23 cellular contexts compared by ENCODE assay signal in the genomic region with DNA sequence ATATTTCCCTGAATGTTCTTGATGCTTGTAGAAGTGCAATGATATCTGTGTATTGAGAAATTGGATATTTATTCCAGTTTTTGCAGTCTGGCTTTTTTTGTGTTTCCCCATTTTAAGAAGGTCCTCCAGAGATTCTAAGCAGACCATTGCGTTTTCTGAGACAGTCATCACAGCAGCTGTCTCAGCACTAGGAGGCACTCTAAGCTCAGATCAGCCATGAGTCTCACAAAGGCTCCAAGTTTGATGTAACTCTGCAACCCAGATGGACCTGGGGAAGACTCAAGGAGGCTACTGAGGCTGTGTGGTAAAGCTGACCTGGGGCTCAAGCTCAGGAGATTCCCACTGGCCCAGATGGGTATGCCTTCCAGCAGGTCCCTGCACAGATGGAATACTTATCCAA.
DNase-seq lines count a peak whose midpoint lies in the region; ATAC-seq and TF ChIP-seq lines count a peak whose summit lies in the region.
"Had no signal": no experiment of that assay in that cellular context is flagged by ENCODE, and none has a peak within 500 bp of the region (broad histone marks: within the 10 kb centered on the region; RNA-seq: fewer than 3 reads in every experiment).

No MANE protein-coding gene starts in this region.

- TF ChIP-seq CTCF in WTC11 (IDR thresholded peaks at IDR 0.05) (no peak), stomach (IDR thresholded peaks at IDR 0.05) (no peak)

- no peak for TF ChIP-seq EP300 in stomach (IDR thresholded peaks at IDR 0.05)

- in situ Hi-C loops in ACHN (cut with HindIII; ENCODE audit: low pct_ligation_motif_present, low pct_unique_long_range_greater_than_20kb, low sequenced_read_pairs) (no loop called here), KBM-7 (cut with MboI; ENCODE audit: low pct_unique_long_range_greater_than_20kb, low sequenced_read_pairs) (no loop called here)

- H3K4me1 ChIP-seq in stomach, result no peaks in the 10 kb centered on the region
- H3K4me1 ChIP-seq: Caco-2 had no signal

- no peaks in the 10 kb centered on the region for H3K36me3 Mint-ChIP-seq in WTC11
- H3K36me3 Mint-ChIP-seq: activated naive CD8-positive, alpha-beta T cell treated with anti-CD3 and anti-CD28 coated beads for 36 hours; mesothelial cell of epicardium had no signal

- no peaks in the 10 kb centered on the region for H3K4me1 Mint-ChIP-seq in WTC11
- H3K4me1 Mint-ChIP-seq: activated naive CD8-positive, alpha-beta T cell treated with anti-CD3 and anti-CD28 coated beads for 36 hours; mesothelial cell of epicardium; neural crest cell had no signal

- no peak overlapping the region for H3K27ac ChIP-seq in stomach
- H3K27ac ChIP-seq: epithelial cell of prostate had no signal

- H3K27me3 ChIP-seq in stomach, result no peaks in the 10 kb centered on the region

- intact Hi-C loops in stomach (cut with DNase I; ENCODE audit: low total_unique reads), result no loop called here

- 13 to 30% (median 22%) methylated on average over 1 of the region's 1 CpG for WGBS in stomach, 5 donors

- CTCF ChIA-PET in WTC11 (lab: Charles Lee), result interaction anchor here (0.5 to 1.5 kb wide), 7 partner anchors 10 to 811 kb away, joined by 3 to 4 read pairs (median 3); no protein-coding TSS in a partner anchor

- no peak overlapping the region for H3K27ac Mint-ChIP-seq in WTC11
- H3K27ac Mint-ChIP-seq: activated naive CD8-positive, alpha-beta T cell treated with anti-CD3 and anti-CD28 coated beads for 36 hours; mesothelial cell of epicardium had no signal

- peak; percentile 87 for ATAC-seq in WTC11
- ATAC-seq in GM21360 (IDR thresholded peaks at IDR 0.05; ENCODE audit: unreplicated experiment), result no peak
- no peak for ATAC-seq in HG02759 (IDR thresholded peaks at IDR 0.05; ENCODE audit: unreplicated experiment)
- ATAC-seq: activated CD4-positive, CD25-positive, alpha-beta regulatory T cell treated with anti-CD3 and anti-CD28 coated beads, Interleukin-2, amount 50 U/mL, for 24 hours; left colon had no signal

- POLR2A ChIA-PET in WTC11 (lab: Charles Lee), result no interaction called here

- no peaks in the 10 kb centered on the region for H3K9me3 ChIP-seq in stomach
- H3K9me3 ChIP-seq: Caco-2 had no signal

- no peak for TF ChIP-seq POLR2A in stomach (IDR thresholded peaks at IDR 0.05)

- H3K4me3 Mint-ChIP-seq in WTC11, result no peak overlapping the region
- H3K4me3 Mint-ChIP-seq: activated naive CD8-positive, alpha-beta T cell treated with anti-CD3 and anti-CD28 coated beads for 36 hours; mesothelial cell of epicardium; neural crest cell had no signal

- peak; percentile 2 for DNase-seq in ACHN
- peak; percentile 3 for DNase-seq in ELF-1 (ENCODE audit: low read depth, low spot score)
- DNase-seq in KBM-7, result peak; percentile 40
- no peak for DNase-seq in WTC11 (ENCODE audit: low spot score)
- no peak for DNase-seq in dermis blood vessel endothelial cell
- DNase-seq in stomach, result no peak
- DNase-seq: activated naive CD8-positive, alpha-beta T cell treated with anti-CD3 and anti-CD28 coated beads for 36 hours; Caco-2; cortex of kidney; GF-D8; H7; KG1; left colon; NCI-H1436 treated with DMSO at 0.1 percent for 48 hours; stimulated activated CD4-positive, alpha-beta T cell treated with anti-CD3 and anti-CD28 coated beads, Interleukin-4, amount 100 ng/mL, for 4 hours; substantia nigra had no signal

- peaks cover 3% of the 10 kb centered on the region; the same call in 1 of the 2 replicates for H3K9me3 Mint-ChIP-seq in WTC11
- H3K9me3 Mint-ChIP-seq: activated naive CD8-positive, alpha-beta T cell treated with anti-CD3 and anti-CD28 coated beads for 36 hours had no signal

- no peaks in the 10 kb centered on the region; the same call in 1 of the 2 replicates for H3K27me3 Mint-ChIP-seq in WTC11 (ENCODE audit: low read depth)
- H3K27me3 Mint-ChIP-seq: activated naive CD8-positive, alpha-beta T cell treated with anti-CD3 and anti-CD28 coated beads for 36 hours had no signal

- H3K4me3 ChIP-seq in stomach, result no peak overlapping the region
- H3K4me3 ChIP-seq: smooth muscle cell had no signal

- H3K36me3 ChIP-seq in stomach, result no peaks in the 10 kb centered on the region

TF ChIP-seq in WTC11, 78 proteins besides CTCF, POLR2A, EP300 and RAD21:
- TF ChIP-seq SOX15 (CRISPR knock-in tag; IDR thresholded peaks at IDR 0.05) (no peak), CREM (CRISPR knock-in tag; IDR thresholded peaks at IDR 0.05) (no peak)
- TF ChIP-seq, protein P1, sequence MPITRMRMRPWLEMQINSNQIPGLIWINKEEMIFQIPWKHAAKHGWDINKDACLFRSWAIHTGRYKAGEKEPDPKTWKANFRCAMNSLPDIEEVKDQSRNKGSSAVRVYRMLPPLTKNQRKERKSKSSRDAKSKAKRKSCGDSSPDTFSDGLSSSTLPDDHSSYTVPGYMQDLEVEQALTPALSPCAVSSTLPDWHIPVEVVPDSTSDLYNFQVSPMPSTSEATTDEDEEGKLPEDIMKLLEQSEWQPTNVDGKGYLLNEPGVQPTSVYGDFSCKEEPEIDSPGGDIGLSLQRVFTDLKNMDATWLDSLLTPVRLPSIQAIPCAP (CRISPR knock-in tag; IDR thresholded peaks at IDR 0.05), result no peak

Comparison
In these comparisons a context has a peak if more than half of its experiments do, and no peak if none do; other contexts are left out.
1. DNase-seq: peak in ACHN (single experiment), ELF-1 (single experiment) and KBM-7 (single experiment); none in WTC11 (single experiment), dermis blood vessel endothelial cell (single experiment) and stomach (single experiment).